Comparison of ENCODE assay signal across 12 cellular contexts in genomic region chr2:230589497-230590015, GRCh38.
DNase-seq lines count a peak whose midpoint lies in the region; ATAC-seq, FAIRE-seq and TF ChIP-seq lines count a peak whose summit lies in the region.
"Had no signal": no experiment of that assay in that cellular context is flagged by ENCODE, and none has a peak within 500 bp of the region (broad histone marks: within the 10 kb centered on the region; RNA-seq: fewer than 3 reads in every experiment).

No MANE protein-coding gene starts in this region.

- no peaks in the 10 kb centered on the region for H3K9me1 ChIP-seq in K562 (ENCODE audit: control insufficient read depth, insufficient read depth, low read length)

- no peak for TF ChIP-seq EP300 in K562 (IDR thresholded peaks at IDR 0.05; ENCODE audit: low read length)

- H2AFZ ChIP-seq in K562 (ENCODE audit: low read depth, low read length): peak overlapping the region; percentile 4; the same call in 1 of the 2 replicates

- no peaks in the 10 kb centered on the region for H4K20me1 ChIP-seq in K562 (replicated peaks; ENCODE audit: control insufficient read depth, insufficient read depth, low read length)

- no peaks in the 10 kb centered on the region for H3K36me3 ChIP-seq in K562 (ENCODE audit: control insufficient read depth, insufficient read depth, low read length)
- H3K36me3 ChIP-seq: neutrophil, upper lobe of left lung had no signal

- TF ChIP-seq RAD21 in K562 (CRISPR knock-in tag; conservative IDR thresholded peaks at IDR 0.05 in 1 of 2, IDR thresholded peaks at IDR 0.05 in 1 of 2): no peak

- TF ChIP-seq POLR2A in GM18505 (IDR thresholded peaks at IDR 0.05; ENCODE audit: borderline replicate concordance, extremely low read depth, insufficient read depth, insufficient read length): peak; percentile 86
- no peak for TF ChIP-seq POLR2A in K562 (conservative IDR thresholded peaks at IDR 0.05)

- TF ChIP-seq CTCF in K562 (IDR thresholded peaks at IDR 0.05 in 2 of 3, conservative IDR thresholded peaks at IDR 0.05 in 1 of 3; ENCODE audit: insufficient read depth in 2 of 3, low read depth in 1 of 3, low read length in 3 of 3): no peak

- no peaks in the 10 kb centered on the region for H3K9me3 ChIP-seq in K562 (replicated peaks; ENCODE audit: control insufficient read depth, insufficient read depth, low read depth, low read length)
- H3K9me3 ChIP-seq: neutrophil, upper lobe of left lung had no signal

- no peaks in the 10 kb centered on the region for H3K79me2 ChIP-seq in K562 (ENCODE audit: control insufficient read depth, insufficient read depth, low read length)

- H3K27ac ChIP-seq in K562 (ENCODE audit: extremely low read depth, low read depth, low read length): no peak overlapping the region
- H3K27ac ChIP-seq: neutrophil, upper lobe of left lung had no signal

- no peaks in the 10 kb centered on the region for H3K27me3 ChIP-seq in K562 (ENCODE audit: control insufficient read depth in 2 of 2, insufficient read depth in 2 of 2, low read length in 2 of 2)
- H3K27me3 ChIP-seq: neutrophil, upper lobe of left lung had no signal

- POLR2A ChIA-PET in K562 (lab: Yijun Ruan, JAX): no interaction called here

- no peaks in the 10 kb centered on the region for H3K4me1 ChIP-seq in K562 (replicated peaks in 1 of 2; ENCODE audit: control insufficient read depth in 2 of 2, insufficient read depth in 2 of 2, low read length in 2 of 2)
- H3K4me1 ChIP-seq: upper lobe of left lung had no signal

- in situ Hi-C loops in K562 (cut with MboI): no loop called here

- no TSS peak for BruUV-seq in K562 (replicated peaks; lab: Mats Ljungman, UMichigan)

- DNase-seq in K562 (ENCODE audit: extremely low read depth in 1 of 4, low spot score in 3 of 4) (no peak), activated gamma-delta T cell (lab: John Stamatoyannopoulos, UW) (no peak), T1000 (lab: John Stamatoyannopoulos, UW) (no peak), UCSD-AML1 (lab: John Stamatoyannopoulos, UW; ENCODE audit: unreplicated experiment) (no peak), Right ventricle myocardium superior (no peak)
- DNase-seq: effector CD8-positive, alpha-beta T cell; upper lobe of left lung had no signal

- intact Hi-C loops in K562 (cut with micrococcal nuclease): no loop called here
- intact Hi-C loops in Right ventricle myocardium superior (cut with DNase I): no loop called here

- H3K9ac ChIP-seq in K562 (ENCODE audit: insufficient read depth in 1 of 2, low read depth in 2 of 2, low read length in 2 of 2): no peak overlapping the region

- WGBS in K562 (ENCODE audit: insufficient coverage, low coverage, missing lambda C conversion rate): 45% methylated on average over 3 of the region's 3 CpGs

- no peak overlapping the region for H3K4me3 ChIP-seq in K562
- H3K4me3 ChIP-seq: upper lobe of left lung had no signal

- CTCF ChIA-PET in K562 (lab: Yijun Ruan, JAX; ENCODE audit: low intra/inter-chr PET ratio): no interaction called here

- peak; percentile 94 for ATAC-seq in GM18505 (IDR thresholded peaks at IDR 0.05; ENCODE audit: unreplicated experiment)
- ATAC-seq in GM21390 (IDR thresholded peaks at IDR 0.05; ENCODE audit: unreplicated experiment): peak; percentile 96
- ATAC-seq in HG03460 (IDR thresholded peaks at IDR 0.05; ENCODE audit: unreplicated experiment): peak; percentile 98
- ATAC-seq in K562: no peak
- no peak for ATAC-seq in Right ventricle myocardium superior (ENCODE audit: poor library complexity)

- no peak overlapping the region for H3K4me2 ChIP-seq in K562 (ENCODE audit: insufficient read depth, low read length)

- FAIRE-seq in K562 (lab: Jason Lieb, UNC): no peak
- FAIRE-seq: H1 had no signal

TF ChIP-seq in K562, 482 proteins besides CTCF, POLR2A, EP300 and RAD21:
- TF ChIP-seq SPI1 (IDR thresholded peaks at IDR 0.05; ENCODE audit: borderline replicate concordance, low read depth, low read length): peak; percentile 51; the same call in 1 of the 2 replicates
- no peak for TF ChIP-seq PHF8 (IDR thresholded peaks at IDR 0.05; ENCODE audit: borderline replicate concordance, low read length)
- TF ChIP-seq RAD51 (IDR thresholded peaks at IDR 0.05; ENCODE audit: borderline replicate concordance, low read depth): no peak
- peak in 1 of 3 experiments; percentile 65 for TF ChIP-seq YY1 (IDR thresholded peaks at IDR 0.05; ENCODE audit: borderline replicate concordance in 1 of 3, control insufficient read depth in 1 of 3, extremely low read depth in 1 of 3, insufficient read depth in 3 of 3, insufficient read length in 1 of 3, insufficient replicate concordance in 2 of 3, low read depth in 1 of 3, low read length in 2 of 3)
- TF ChIP-seq ZNF764 (CRISPR knock-in tag; IDR thresholded peaks at IDR 0.05; ENCODE audit: low read depth): no peak
TF ChIP-seq in K562: peak in this region for 2.

Comparison
In these comparisons a context has a peak if more than half of its experiments do, and no peak if none do; other contexts are left out.
1. ATAC-seq: peak in GM18505 (single experiment), GM21390 (single experiment) and HG03460 (single experiment); none in K562 (single experiment) and Right ventricle myocardium superior (single experiment).